30 cellular contexts compared by ENCODE assay signal in genomic region chr2:207967121-207967520, GRCh38.
"Had no signal": no experiment of that assay in that cellular context is flagged by ENCODE, and none has a peak within 500 bp of the region (broad histone marks: within the 10 kb centered on the region; RNA-seq: fewer than 3 reads in every experiment).

No MANE protein-coding gene starts in this region.

- H3K27me3 Mint-ChIP-seq: activated CD8-positive, alpha-beta memory T cell treated with anti-CD3 and anti-CD28 coated beads, Interleukin-2, amount 10 ng/mL, durations not matched to agents 7 days and 5 days; activated CD8-positive, alpha-beta T cell treated with anti-CD3 and anti-CD28 coated beads for 36 hours; dendritic cell treated with granulocyte-macrophage colony-stimulating factor and Interleukin-4, amounts not matched to agents 40 ng/mL and 50 ng/mL, for 4 days; naive thymus-derived CD4-positive, alpha-beta T cell; stimulated activated memory B cell treated with anti-CD40 and anti-IgM and Interleukin-4, amounts not matched to agents 10 μg/mL and 1 μg/mL and 100 μg/mL, for 72 hours; stimulated activated naive CD8-positive, alpha-beta T cell treated with anti-CD3 and anti-CD28 coated beads, Interleukin-15, amount 100 ng/mL, for 72 hours had no signal

- DNase-seq: activated CD4-positive, alpha-beta T cell treated with anti-CD3 and anti-CD28 coated beads for 1 hour; activated CD4-positive, alpha-beta T cell treated with anti-CD3 and anti-CD28 coated beads, Interleukin-2, amount 50 U/mL, for 1 hour; activated CD8-positive, alpha-beta memory T cell treated with anti-CD3 and anti-CD28 coated beads, Interleukin-2, amount 10 ng/mL, durations not matched to agents 7 days and 5 days; activated CD8-positive, alpha-beta T cell treated with anti-CD3 and anti-CD28 coated beads for 36 hours; activated T-cell treated with anti-CD3 and anti-CD28 coated beads, Interleukin-2, amount 50 U/mL, for 48 hours; central memory CD4-positive, alpha-beta T cell; esophagus squamous epithelium; foreskin melanocyte; heart right ventricle; midbrain; naive thymus-derived CD4-positive, alpha-beta T cell; occipital lobe; stimulated activated CD4-positive, alpha-beta T cell treated with anti-CD3 and anti-CD28 coated beads, Interleukin-1b, Interleukin-23, amount 100 ng/mL, for 48 hours; stimulated activated CD4-positive, alpha-beta T cell treated with anti-CD3 and anti-CD28 coated beads, Interleukin-4, amount 100 ng/mL, for 4 hours; stimulated activated CD8-positive, alpha-beta memory T cell treated with anti-CD3 and anti-CD28 coated beads, Interleukin-4, amount 100 ng/mL, for 48 hours; stimulated activated naive CD8-positive, alpha-beta T cell treated with anti-CD3 and anti-CD28 coated beads, Interleukin-15, amount 100 ng/mL, for 72 hours; substantia nigra; T-helper 9 cell; WERI-Rb-1 had no signal

- H3K27me3 ChIP-seq: breast epithelium, esophagus squamous epithelium, heart right ventricle, right atrium auricular region, vagina had no signal

- H3K4me3 ChIP-seq: breast epithelium, esophagus squamous epithelium, heart right ventricle, right atrium auricular region, smooth muscle cell, vagina had no signal

- H3K4me1 ChIP-seq: breast epithelium, parathyroid adenoma had no signal

- H3K9ac ChIP-seq: parathyroid adenoma had no signal

- H3K4me1 Mint-ChIP-seq: activated CD8-positive, alpha-beta memory T cell treated with anti-CD3 and anti-CD28 coated beads, Interleukin-2, amount 10 ng/mL, durations not matched to agents 7 days and 5 days had no signal

- H3K27ac Mint-ChIP-seq: activated CD8-positive, alpha-beta memory T cell treated with anti-CD3 and anti-CD28 coated beads, Interleukin-2, amount 10 ng/mL, durations not matched to agents 7 days and 5 days; activated CD8-positive, alpha-beta T cell treated with anti-CD3 and anti-CD28 coated beads for 36 hours; activated naive CD4-positive, alpha-beta T cell treated with anti-CD3 and anti-CD28 coated beads, Interleukin-2, amount 50 U/mL, for 72 hours; activated T-helper 2 cell treated with anti-CD3 and anti-CD28 coated beads, Interferon-gamma antibody, Interleukin-2, Interleukin-4, amounts not matched to agents 10 μg/mL and 5 μg/mL and 100 μg/mL, durations not matched to agents 14 hours and 24 hours and 36 hours; dendritic cell treated with granulocyte-macrophage colony-stimulating factor and Interleukin-4, amounts not matched to agents 40 ng/mL and 50 ng/mL, for 4 days; naive thymus-derived CD4-positive, alpha-beta T cell; stimulated activated memory B cell treated with anti-CD40 and anti-IgM and Interleukin-4, amounts not matched to agents 10 μg/mL and 1 μg/mL and 100 μg/mL, for 72 hours; stimulated activated naive CD8-positive, alpha-beta T cell treated with anti-CD3 and anti-CD28 coated beads, Interleukin-15, amount 100 ng/mL, for 72 hours; type B pancreatic cell had no signal

- H3K36me3 ChIP-seq: breast epithelium, right atrium auricular region, WERI-Rb-1 had no signal

- H3K27ac ChIP-seq: breast epithelium, epithelial cell of prostate, esophagus squamous epithelium, heart right ventricle, parathyroid adenoma, right atrium auricular region, vagina, WERI-Rb-1 had no signal

- H3K9me3 ChIP-seq: breast epithelium, right atrium auricular region, vagina had no signal

- ATAC-seq: activated CD8-positive, alpha-beta memory T cell treated with anti-CD3 and anti-CD28 coated beads, Interleukin-2, amount 10 ng/mL, durations not matched to agents 7 days and 5 days; activated CD8-positive, alpha-beta T cell treated with anti-CD3 and anti-CD28 coated beads for 36 hours; activated naive CD4-positive, alpha-beta T cell treated with anti-CD3 and anti-CD28 coated beads, Interleukin-2, amount 50 U/mL, for 72 hours; heart right ventricle; naive thymus-derived CD4-positive, alpha-beta T cell; stimulated activated memory B cell treated with anti-CD40 and anti-IgM and Interleukin-4, amounts not matched to agents 10 μg/mL and 1 μg/mL and 100 μg/mL, for 72 hours; stimulated activated naive CD8-positive, alpha-beta T cell treated with anti-CD3 and anti-CD28 coated beads, Interleukin-15, amount 100 ng/mL, for 72 hours had no signal

- H3K4me3 Mint-ChIP-seq: activated CD8-positive, alpha-beta memory T cell treated with anti-CD3 and anti-CD28 coated beads, Interleukin-2, amount 10 ng/mL, durations not matched to agents 7 days and 5 days; activated CD8-positive, alpha-beta T cell treated with anti-CD3 and anti-CD28 coated beads for 36 hours; dendritic cell treated with granulocyte-macrophage colony-stimulating factor and Interleukin-4, amounts not matched to agents 40 ng/mL and 50 ng/mL, for 4 days; naive thymus-derived CD4-positive, alpha-beta T cell; stimulated activated memory B cell treated with anti-CD40 and anti-IgM and Interleukin-4, amounts not matched to agents 10 μg/mL and 1 μg/mL and 100 μg/mL, for 72 hours; stimulated activated naive CD8-positive, alpha-beta T cell treated with anti-CD3 and anti-CD28 coated beads, Interleukin-15, amount 100 ng/mL, for 72 hours; type B pancreatic cell had no signal

- H2AFZ ChIP-seq: parathyroid adenoma had no signal

- H3K4me2 ChIP-seq: smooth muscle cell had no signal
